In genomic region chr16:84600343-84601229, GRCh38 we compare ENCODE assay signal across 8 cellular contexts. TPM values are rescaled to one million over a fixed set of nuclear protein-coding genes. Genes with fewer than 3 reads are reported as not detected.
DNase-seq lines count a peak whose midpoint lies in the region; ATAC-seq and TF ChIP-seq lines count a peak whose summit lies in the region.

No MANE protein-coding gene starts in this region.

- peaks cover 3% of the 10 kb centered on the region; the same call in 1 of the 2 replicates for H3K9me3 ChIP-seq in IMR-90 (ENCODE audit: control insufficient read depth, insufficient read depth, low read length)

- H3K9ac ChIP-seq in IMR-90 (ENCODE audit: low read depth, low read length): peak overlapping the region; percentile 55

- H3K4me1 Mint-ChIP-seq in activated naive CD4-positive, alpha-beta T cell treated with anti-CD3 and anti-CD28 coated beads, Interleukin-2, amount 10 ng/mL, durations not matched to agents 7 days and 5 days: peaks cover 93% of the 10 kb centered on the region
- peaks cover 67% of the 10 kb centered on the region for H3K4me1 Mint-ChIP-seq in memory B cell

- H3K36me3 ChIP-seq in IMR-90 (ENCODE audit: control insufficient read depth, insufficient read depth, low read length): peaks cover 13% of the 10 kb centered on the region

- peak overlapping the region; percentile 91 for H2AK5ac ChIP-seq in IMR-90 (ENCODE audit: low read depth, low read length)

- peak overlapping the region; percentile 21 for H2AK9ac ChIP-seq in IMR-90 (replicated peaks; ENCODE audit: low read depth, low read length, poor library complexity)

- peak overlapping the region; percentile 86 for H4K91ac ChIP-seq in IMR-90 (ENCODE audit: insufficient read depth, low read depth, low read length)

- dilution Hi-C loops in IMR-90 (cut with HindIII; ENCODE audit: low sequenced_read_pairs, unreplicated experiment): no loop called here

- H2BK15ac ChIP-seq in IMR-90 (ENCODE audit: low read depth, low read length): peak overlapping the region; percentile 74

- H3K27ac ChIP-seq in IMR-90 (ENCODE audit: insufficient read depth, low read length): peak overlapping the region; percentile 86

- DNase-seq in IMR-90: peak; percentile 43
- DNase-seq in activated naive CD4-positive, alpha-beta T cell treated with anti-CD3 and anti-CD28 coated beads, Interleukin-2, amount 10 ng/mL, durations not matched to agents 7 days and 5 days: peak; percentile 51
- peak in 1 of 2 donors; percentile 47 for DNase-seq in memory B cell (ENCODE audit: low spot score in 2 of 2)
- DNase-seq in DMS79 (lab: John Stamatoyannopoulos, UW): no peak
- no peak for DNase-seq in NCI-H1694 (lab: John Stamatoyannopoulos, UW)
- DNase-seq in NCI-H1105 (lab: John Stamatoyannopoulos, UW): no peak

- H3K4me3 ChIP-seq in GM12875 (ENCODE audit: low read depth, low read length) (peak overlapping the region; percentile 16), IMR-90 (ENCODE audit: insufficient read depth, low read depth, low read length) (no peak overlapping the region)

- H3K27me3 ChIP-seq in IMR-90 (ENCODE audit: control insufficient read depth, insufficient read depth, low read length): no peaks in the 10 kb centered on the region

- H3K4me3 Mint-ChIP-seq in activated naive CD4-positive, alpha-beta T cell treated with anti-CD3 and anti-CD28 coated beads, Interleukin-2, amount 10 ng/mL, durations not matched to agents 7 days and 5 days: peak overlapping the region; percentile 72
- H3K4me3 Mint-ChIP-seq in memory B cell: peak overlapping the region; percentile 83

- H3K18ac ChIP-seq in IMR-90 (ENCODE audit: low read depth, low read length): peak overlapping the region; percentile 85

- H2BK20ac ChIP-seq in IMR-90 (ENCODE audit: low read depth, low read length): peak overlapping the region; percentile 55

- peaks cover 95% of the 10 kb centered on the region for H4K20me1 ChIP-seq in IMR-90 (ENCODE audit: insufficient read depth, low read length)

- no peak; the same call in 1 of the 2 replicates for TF ChIP-seq POLR2A in IMR-90 (IDR thresholded peaks at IDR 0.05; ENCODE audit: low read depth, low read length)

- H3K9me1 ChIP-seq in IMR-90 (ENCODE audit: insufficient read depth, low read length): peaks cover 38% of the 10 kb centered on the region

- no peaks in the 10 kb centered on the region for H3K27me3 Mint-ChIP-seq in activated naive CD4-positive, alpha-beta T cell treated with anti-CD3 and anti-CD28 coated beads, Interleukin-2, amount 10 ng/mL, durations not matched to agents 7 days and 5 days
- no peaks in the 10 kb centered on the region for H3K27me3 Mint-ChIP-seq in memory B cell

- TF ChIP-seq RAD21 in IMR-90 (IDR thresholded peaks at IDR 0.05; ENCODE audit: low read length): no peak

- POLR2A ChIA-PET in IMR-90 (lab: Charles Lee; ENCODE audit: unreplicated experiment): no interaction called here

- peak overlapping the region; percentile 78 for H3K14ac ChIP-seq in IMR-90 (replicated peaks; ENCODE audit: low read depth, low read length)

- in situ Hi-C loops in IMR-90 (cut with MboI; ENCODE audit: low sequenced_read_pairs): no loop called here

- peak overlapping the region; percentile 78 for H2BK120ac ChIP-seq in IMR-90 (ENCODE audit: low read depth, low read length)

- peak overlapping the region; percentile 75 for H4K5ac ChIP-seq in IMR-90 (ENCODE audit: low read depth, low read length)

- peak; percentile 71 for ATAC-seq in GM21423 (IDR thresholded peaks at IDR 0.05; ENCODE audit: unreplicated experiment)
- no peak for ATAC-seq in IMR-90 (ENCODE audit: low read depth)
- peak; percentile 77 for ATAC-seq in memory B cell (ENCODE audit: low read depth)

- peaks cover 21 to 80% of the 10 kb centered on the region in 2 experiments for H3K79me1 ChIP-seq in IMR-90 (ENCODE audit: low read depth in 1 of 2, low read length in 2 of 2)

- peak overlapping the region; percentile 69 for H3K56ac ChIP-seq in IMR-90 (ENCODE audit: extremely low read depth, insufficient read depth, low read length)

- CTCF ChIA-PET in IMR-90 (lab: Yijun Ruan, JAX): no interaction called here
- CTCF ChIA-PET in activated naive CD4-positive, alpha-beta T cell treated with anti-CD3 and anti-CD28 coated beads, Interleukin-2, amount 10 ng/mL, durations not matched to agents 7 days and 5 days (lab: Charles Lee): interaction anchor here (0.8 to 4.9 kb wide), 6 partner anchors 21 to 138 kb away, joined by 3 to 17 read pairs (median 6); no protein-coding TSS in a partner anchor

- peak overlapping the region; percentile 45 to 77 for H4K8ac ChIP-seq in IMR-90 (ENCODE audit: low read depth in 2 of 2, low read length in 2 of 2)

- BruUV-seq in IMR-90 (replicated peaks; lab: Mats Ljungman, UMichigan): no TSS peak

- 67% methylated on average over 11 of the region's 25 CpGs; no CpG with 5 or more reads in 1 of the 2 experiments for WGBS in IMR-90 (ENCODE audit: extremely low coverage in 2 of 2, insufficient read length in 1 of 2), 2 experiments

- H2BK5ac ChIP-seq in IMR-90 (ENCODE audit: low read depth, low read length, poor library complexity, severe bottlenecking): peak overlapping the region; percentile 72

- H3K4ac ChIP-seq in IMR-90 (ENCODE audit: low read depth, low read length): peak overlapping the region; percentile 83

- H2AFZ ChIP-seq in IMR-90 (replicated peaks; ENCODE audit: low read length, poor library complexity): no peak overlapping the region

- peak overlapping the region; percentile 70 for H3K4me2 ChIP-seq in IMR-90 (ENCODE audit: low read depth, low read length)

- H3K36me3 Mint-ChIP-seq in activated naive CD4-positive, alpha-beta T cell treated with anti-CD3 and anti-CD28 coated beads, Interleukin-2, amount 10 ng/mL, durations not matched to agents 7 days and 5 days: peaks cover 64% of the 10 kb centered on the region
- H3K36me3 Mint-ChIP-seq in memory B cell: peaks cover 12% of the 10 kb centered on the region

- no peak for TF ChIP-seq CTCF in GM12875 (IDR thresholded peaks at IDR 0.05; ENCODE audit: borderline replicate concordance, insufficient read depth, low read depth, low read length)
- TF ChIP-seq CTCF in IMR-90 (conservative IDR thresholded peaks at IDR 0.05; ENCODE audit: low read depth, low read length): no peak

- peak overlapping the region; percentile 97 for H3K27ac Mint-ChIP-seq in activated naive CD4-positive, alpha-beta T cell treated with anti-CD3 and anti-CD28 coated beads, Interleukin-2, amount 10 ng/mL, durations not matched to agents 7 days and 5 days
- H3K27ac Mint-ChIP-seq in memory B cell: peak overlapping the region; percentile 99

- peak overlapping the region; percentile 86 for H3K23ac ChIP-seq in IMR-90 (ENCODE audit: low read depth, low read length)

- peaks cover 50% of the 10 kb centered on the region for H3K4me1 ChIP-seq in IMR-90 (ENCODE audit: control insufficient read depth, insufficient read depth, low read length)

- H3K9me3 Mint-ChIP-seq in activated naive CD4-positive, alpha-beta T cell treated with anti-CD3 and anti-CD28 coated beads, Interleukin-2, amount 10 ng/mL, durations not matched to agents 7 days and 5 days: peaks cover 3% of the 10 kb centered on the region
- no peaks in the 10 kb centered on the region for H3K9me3 Mint-ChIP-seq in memory B cell

- intact Hi-C loops in IMR-90 (cut with micrococcal nuclease): no loop called here

TF ChIP-seq in IMR-90, 13 proteins besides CTCF, POLR2A, EP300 and RAD21:
- TF ChIP-seq NFE2L2 (IDR thresholded peaks at IDR 0.05; ENCODE audit: low read depth, low read length) (no peak), USF2 (IDR thresholded peaks at IDR 0.05; ENCODE audit: low read depth, low read length) (no peak), BHLHE40 (IDR thresholded peaks at IDR 0.05; ENCODE audit: low read depth, low read length) (no peak), FOS (IDR thresholded peaks at IDR 0.05; ENCODE audit: low read depth, low read length) (no peak), SMC3 (IDR thresholded peaks at IDR 0.05; ENCODE audit: low read depth, low read length) (no peak), CEBPB (IDR thresholded peaks at IDR 0.05; ENCODE audit: low read depth, low read length) (no peak), RCOR1 (IDR thresholded peaks at IDR 0.05; ENCODE audit: insufficient replicate concordance, low read length) (no peak), RFX5 (IDR thresholded peaks at IDR 0.05; ENCODE audit: low read depth, low read length) (no peak), MAFK (IDR thresholded peaks at IDR 0.05; ENCODE audit: low read depth, low read length) (no peak), MAZ (IDR thresholded peaks at IDR 0.05; ENCODE audit: borderline replicate concordance, low read depth, low read length) (no peak), MXI1 (IDR thresholded peaks at IDR 0.05; ENCODE audit: borderline replicate concordance, low read depth, low read length) (no peak), CHD1 (IDR thresholded peaks at IDR 0.05; ENCODE audit: low read depth, low read length) (no peak)
- TF ChIP-seq, protein P1, sequence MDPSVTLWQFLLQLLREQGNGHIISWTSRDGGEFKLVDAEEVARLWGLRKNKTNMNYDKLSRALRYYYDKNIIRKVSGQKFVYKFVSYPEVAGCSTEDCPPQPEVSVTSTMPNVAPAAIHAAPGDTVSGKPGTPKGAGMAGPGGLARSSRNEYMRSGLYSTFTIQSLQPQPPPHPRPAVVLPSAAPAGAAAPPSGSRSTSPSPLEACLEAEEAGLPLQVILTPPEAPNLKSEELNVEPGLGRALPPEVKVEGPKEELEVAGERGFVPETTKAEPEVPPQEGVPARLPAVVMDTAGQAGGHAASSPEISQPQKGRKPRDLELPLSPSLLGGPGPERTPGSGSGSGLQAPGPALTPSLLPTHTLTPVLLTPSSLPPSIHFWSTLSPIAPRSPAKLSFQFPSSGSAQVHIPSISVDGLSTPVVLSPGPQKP (IDR thresholded peaks at IDR 0.05; ENCODE audit: borderline replicate concordance, low read depth, low read length): no peak
TF ChIP-seq in IMR-90: peak in this region for 0.

RNA-seq across cellular contexts. Expression of gene COTL1, which starts 17.3 kb away (rescaled TPM):
- 144 and 166 TPM in 2 replicates for total RNA-seq in IMR-90 (2012; rRNA removed)
- 258 and 270 TPM in 2 replicates for polyA plus RNA-seq in IMR-90 (2012; rRNA removed)
- polyA plus RNA-seq in IMR-90 (2012; cell fraction: cytosol; rRNA removed): 343 and 372 TPM in 2 replicates
- 158 and 196 TPM in 2 replicates for polyA plus RNA-seq in IMR-90 (2012; cell fraction: nucleus; rRNA removed; ENCODE audit: low replicate concordance)

RNA-seq across cellular contexts. Expression of gene KLHL36, which starts 47.7 kb away (rescaled TPM):
- total RNA-seq in IMR-90 (2012; rRNA removed): 45.9 and 50.3 TPM in 2 replicates
- polyA plus RNA-seq in IMR-90 (2012; rRNA removed): 46.3 and 48.9 TPM in 2 replicates
- polyA plus RNA-seq in IMR-90 (2012; cell fraction: cytosol; rRNA removed): 23.9 and 49.3 TPM in 2 replicates
- 99.5 and 176 TPM in 2 replicates for polyA plus RNA-seq in IMR-90 (2012; cell fraction: nucleus; rRNA removed; ENCODE audit: low replicate concordance)

Comparison
In these comparisons a context has a peak if more than half of its experiments do, and no peak if none do; other contexts are left out.
1. DNase-seq: peak in IMR-90 (single experiment) and activated naive CD4-positive, alpha-beta T cell treated with anti-CD3 and anti-CD28 coated beads, Interleukin-2, amount 10 ng/mL, durations not matched to agents 7 days and 5 days (single experiment); none in DMS79 (single experiment), NCI-H1694 (single experiment) and NCI-H1105 (single experiment).